Comparison of ENCODE assay signal across 31 cellular contexts in genomic region chr6:164442572-164442971, GRCh38.
DNase-seq lines count a peak whose midpoint lies in the region; ATAC-seq, FAIRE-seq and TF ChIP-seq lines count a peak whose summit lies in the region.
"Had no signal": no experiment of that assay in that cellular context is flagged by ENCODE, and none has a peak within 500 bp of the region (broad histone marks: within the 10 kb centered on the region; RNA-seq: fewer than 3 reads in every experiment).

No MANE protein-coding gene starts in this region.

- H3K4me3 ChIP-seq in HEK293 (ENCODE audit: low read depth, low read length) (no peak overlapping the region), K562 (no peak overlapping the region), breast epithelium (no peak overlapping the region)
- H3K4me3 ChIP-seq: A549; BLaER1; BLaER1 treated with 17β-estradiol and CSF1 and Interleukin-3, amounts not matched to agents 10 nM and 100 nM had no signal

- TF ChIP-seq EP300 in K562 (IDR thresholded peaks at IDR 0.05; ENCODE audit: low read length) = no peak

- no peaks in the 10 kb centered on the region for H3K9me1 ChIP-seq in K562 (ENCODE audit: control insufficient read depth, insufficient read depth, low read length)

- H3K9me3 ChIP-seq in HEK293 (ENCODE audit: control insufficient read depth, insufficient read depth, low read depth, low read length) = no peaks in the 10 kb centered on the region
- H3K9me3 ChIP-seq in K562 (replicated peaks; ENCODE audit: control insufficient read depth, insufficient read depth, low read depth, low read length) = no peaks in the 10 kb centered on the region
- peaks cover 4 to 9% of the 10 kb centered on the region in 2 donors for H3K9me3 ChIP-seq in breast epithelium
- H3K9me3 ChIP-seq: A549, BE2C, Caco-2 had no signal

- no peaks in the 10 kb centered on the region for H3K79me2 ChIP-seq in K562 (ENCODE audit: control insufficient read depth, insufficient read depth, low read length)

- CTCF ChIA-PET in HEK293 (lab: Yijun Ruan, JAX) = no interaction called here
- CTCF ChIA-PET in K562 (lab: Yijun Ruan, JAX; ENCODE audit: low intra/inter-chr PET ratio) = no interaction called here

- H3K27ac ChIP-seq in HEK293 (ENCODE audit: extremely low read depth, low read depth, low read length) (no peak overlapping the region), K562 (ENCODE audit: extremely low read depth, low read depth, low read length) (no peak overlapping the region), breast epithelium (no peak overlapping the region)
- H3K27ac ChIP-seq: 22Rv1; A549; BLaER1; BLaER1 treated with 17β-estradiol and CSF1 and Interleukin-3, amounts not matched to agents 10 nM and 100 nM; C4-2B had no signal

- H3K36me3 ChIP-seq in HEK293 (ENCODE audit: control insufficient read depth in 2 of 2, insufficient read depth in 1 of 2, low read length in 2 of 2) (no peaks in the 10 kb centered on the region), K562 (ENCODE audit: control insufficient read depth, insufficient read depth, low read length) (no peaks in the 10 kb centered on the region), breast epithelium (no peaks in the 10 kb centered on the region)
- H3K36me3 ChIP-seq: BE2C; BLaER1; BLaER1 treated with 17β-estradiol and CSF1 and Interleukin-3, amounts not matched to agents 10 nM and 100 nM had no signal

- TF ChIP-seq RAD21 in K562 (CRISPR knock-in tag; conservative IDR thresholded peaks at IDR 0.05 in 1 of 2, IDR thresholded peaks at IDR 0.05 in 1 of 2) = no peak

- no peak for FAIRE-seq in K562 (lab: Jason Lieb, UNC)
- FAIRE-seq: A204.1, A549, D721Med had no signal

- intact Hi-C loops in K562 (cut with micrococcal nuclease) = no loop called here
- intact Hi-C loops in breast epithelium (cut with DNase I; ENCODE audit: low total_unique reads) = loop anchor here (10.0 kb wide), 1 partner anchor 552 kb away; no protein-coding TSS in a partner anchor

- DNase-seq in K562 (ENCODE audit: extremely low read depth in 1 of 4, low spot score in 3 of 4) (no peak), breast epithelium (ENCODE audit: low spot score in 2 of 2) (no peak), epidermal melanocyte (ENCODE audit: insufficient read length, low spot score) (no peak)
- DNase-seq: 8988T; ACHN; AML-193; BE2C; C1 segment of cervical spinal cord; Caco-2; Calu3; CD4-positive, alpha-beta memory T cell; CD4-positive, alpha-beta T cell; CD4-positive, CD25-positive, alpha-beta regulatory T cell; CD8-positive, alpha-beta memory T cell; CD8-positive, alpha-beta T cell; COR-L47; DMS 273 treated with DMSO at 0.1 percent for 48 hours; DMS153; DMS53; DMS79; DMS79 treated with DMSO at 0.1 percent for 48 hours; DND-41; EL had no signal

- no TSS peak for BruUV-seq in K562 (replicated peaks; lab: Mats Ljungman, UMichigan)

- no peaks in the 10 kb centered on the region for H3K4me1 ChIP-seq in HEK293 (ENCODE audit: control insufficient read depth, insufficient read depth, low read length)
- no peaks in the 10 kb centered on the region for H3K4me1 ChIP-seq in K562 (replicated peaks in 1 of 2; ENCODE audit: control insufficient read depth in 2 of 2, insufficient read depth in 2 of 2, low read length in 2 of 2)
- no peaks in the 10 kb centered on the region for H3K4me1 ChIP-seq in breast epithelium
- H3K4me1 ChIP-seq: A549; BE2C; BLaER1; BLaER1 treated with 17β-estradiol and CSF1 and Interleukin-3, amounts not matched to agents 10 nM and 100 nM; Caco-2 had no signal

- TF ChIP-seq CTCF in HEK293 (tag by site-specific recombination; IDR thresholded peaks at IDR 0.05) = no peak
- no peak for TF ChIP-seq CTCF in K562 (IDR thresholded peaks at IDR 0.05 in 2 of 3, conservative IDR thresholded peaks at IDR 0.05 in 1 of 3; ENCODE audit: insufficient read depth in 2 of 3, low read depth in 1 of 3, low read length in 3 of 3)
- TF ChIP-seq CTCF in breast epithelium (IDR thresholded peaks at IDR 0.05) = no peak

- WGBS in K562 (ENCODE audit: insufficient coverage, low coverage, missing lambda C conversion rate) = 4% methylated on average over 2 of the region's 2 CpGs

- TF ChIP-seq POLR2A in K562 (conservative IDR thresholded peaks at IDR 0.05) = no peak
- no peak for TF ChIP-seq POLR2A in breast epithelium (IDR thresholded peaks at IDR 0.05)

- H4K20me1 ChIP-seq in K562 (replicated peaks; ENCODE audit: control insufficient read depth, insufficient read depth, low read length) = no peaks in the 10 kb centered on the region
- H4K20me1 ChIP-seq: BLaER1; BLaER1 treated with 17β-estradiol and CSF1 and Interleukin-3, amounts not matched to agents 10 nM and 100 nM had no signal

- no peak overlapping the region for H3K4me2 ChIP-seq in K562 (ENCODE audit: insufficient read depth, low read length)
- H3K4me2 ChIP-seq: A549; BLaER1; BLaER1 treated with 17β-estradiol and CSF1 and Interleukin-3, amounts not matched to agents 10 nM and 100 nM had no signal

- no peak overlapping the region for H3K9ac ChIP-seq in K562 (ENCODE audit: insufficient read depth in 1 of 2, low read depth in 2 of 2, low read length in 2 of 2)
- H3K9ac ChIP-seq: BLaER1; BLaER1 treated with 17β-estradiol and CSF1 and Interleukin-3, amounts not matched to agents 10 nM and 100 nM had no signal

- H3K27me3 ChIP-seq in K562 (ENCODE audit: control insufficient read depth in 2 of 2, insufficient read depth in 2 of 2, low read length in 2 of 2) (no peaks in the 10 kb centered on the region), breast epithelium (no peaks in the 10 kb centered on the region)
- H3K27me3 ChIP-seq: BE2C; BLaER1; BLaER1 treated with 17β-estradiol and CSF1 and Interleukin-3, amounts not matched to agents 10 nM and 100 nM had no signal

- no peak for ATAC-seq in K562
- ATAC-seq: A549; CD8-positive, alpha-beta T cell had no signal

- in situ Hi-C loops in K562 (cut with MboI) = no loop called here

- POLR2A ChIA-PET in HEK293 (lab: Yijun Ruan, JAX) = no interaction called here
- POLR2A ChIA-PET in K562 (lab: Yijun Ruan, JAX) = no interaction called here

- H2AFZ ChIP-seq in K562 (ENCODE audit: low read depth, low read length) = no peak overlapping the region

TF ChIP-seq in HEK293, 187 proteins besides CTCF, POLR2A, EP300 and RAD21:
- TF ChIP-seq GLIS1 (tag by site-specific recombination; IDR thresholded peaks at IDR 0.05) (no peak), ZNF707 (tag by site-specific recombination; IDR thresholded peaks at IDR 0.05) (peak; percentile 61; the same call in 1 of the 2 replicates)

TF ChIP-seq in K562, 482 proteins besides CTCF, POLR2A, EP300 and RAD21 (continues in another document):
- TF ChIP-seq ZBTB40 (IDR thresholded peaks at IDR 0.05) (no peak), ZBTB40 (CRISPR knock-in tag; IDR thresholded peaks at IDR 0.05) (no peak)

Comparison
In these comparisons a context has a peak if more than half of its experiments do, and no peak if none do; other contexts are left out.
1. Of the 44 proteins assayed by ChIP-seq in both K562 and HEK293: peak only in K562: none; only in HEK293: none; in both: ZNF707; in neither: 43.